In genomic region chr9:79301549-79301948, GRCh38 we compare ENCODE assay signal across 13 cellular contexts.
"Had no signal": no experiment of that assay in that cellular context is flagged by ENCODE, and none has a peak within 500 bp of the region (broad histone marks: within the 10 kb centered on the region; RNA-seq: fewer than 3 reads in every experiment).

No MANE protein-coding gene starts in this region.

- H3K36me3 ChIP-seq: thyroid gland had no signal

- H3K4me3 ChIP-seq: thyroid gland had no signal

- ATAC-seq: activated CD4-positive, alpha-beta T cell treated with anti-CD3 and anti-CD28 coated beads for 36 hours; natural killer cell had no signal

- H3K27me3 ChIP-seq: thyroid gland had no signal

- H3K27ac ChIP-seq: thyroid gland had no signal

- H3K9me3 ChIP-seq: thyroid gland had no signal

- DNase-seq: activated CD4-positive, alpha-beta T cell treated with anti-CD3 and anti-CD28 coated beads for 36 hours; activated CD4-positive, alpha-beta T cell treated with anti-CD3 and anti-CD28 coated beads, Interleukin-2, amount 50 U/mL, for 48 hours; activated gamma-delta T cell treated with Interleukin-2 at 50 U/mL for 16 hours; activated naive CD8-positive, alpha-beta T cell treated with anti-CD3 and anti-CD28 coated beads for 36 hours; amniotic stem cell; effector CD8-positive, alpha-beta T cell; mesenchymal stem cell; natural killer cell; stimulated activated CD4-positive, alpha-beta T cell treated with anti-CD3 and anti-CD28 coated beads, Interleukin-12 subunit alpha, Interleukin-12 subunit beta, amount 100 ng/mL, for 4 hours; stimulated activated CD4-positive, alpha-beta T cell treated with anti-CD3 and anti-CD28 coated beads, Interleukin-1b, Interleukin-23, amount 100 ng/mL, for 48 hours; stimulated activated naive CD4-positive, alpha-beta T cell treated with Interleukin-2 at 50 U/mL for 16 hours; T-helper 2 cell; thyroid gland had no signal

- H3K4me1 ChIP-seq: thyroid gland had no signal
